Comparison of ENCODE assay signal across 28 cellular contexts in the genomic region with DNA sequence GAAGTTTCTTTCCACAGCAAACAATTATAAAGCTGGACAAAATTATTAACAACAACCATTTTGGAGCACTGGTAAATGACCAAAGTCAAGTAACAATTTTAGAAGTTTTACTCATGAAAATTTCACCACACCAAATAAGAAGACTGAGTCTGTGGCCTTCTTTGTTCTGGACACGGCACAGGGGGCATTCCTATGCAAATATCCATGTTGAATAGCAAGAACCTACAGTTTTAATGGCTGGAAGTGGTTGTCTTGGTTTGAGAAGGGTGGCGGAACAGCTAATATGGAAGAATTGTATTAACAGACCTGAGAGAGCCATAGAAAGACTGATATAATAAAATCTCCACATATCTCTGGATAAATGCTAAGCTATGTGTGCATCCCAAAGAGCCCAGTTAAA. TPM values are rescaled to one million over a fixed set of nuclear protein-coding genes. Genes with fewer than 3 reads are reported as not detected.
DNase-seq lines count a peak whose midpoint lies in the region; ATAC-seq, FAIRE-seq and TF ChIP-seq lines count a peak whose summit lies in the region.
"Had no signal": no experiment of that assay in that cellular context is flagged by ENCODE, and none has a peak within 500 bp of the region (broad histone marks: within the 10 kb centered on the region; RNA-seq: fewer than 3 reads in every experiment).

No MANE protein-coding gene starts in this region.

- no peak overlapping the region for H4K91ac ChIP-seq in H9 (ENCODE audit: insufficient read length, low read depth, low read length)
- no peak overlapping the region for H4K91ac ChIP-seq in neuronal stem cell (ENCODE audit: low read depth, low read length, poor library complexity)

- H3K4me1 ChIP-seq in H9 (ENCODE audit: insufficient read depth, low read length): no peaks in the 10 kb centered on the region; the same call in 1 of the 2 replicates
- peaks cover 0 to 3% of the 10 kb centered on the region in 2 experiments; a peak in 2 of 5 replicates for H3K4me1 ChIP-seq in K562 (replicated peaks in 1 of 2; ENCODE audit: control insufficient read depth in 2 of 2, insufficient read depth in 2 of 2, low read length in 2 of 2)
- peaks cover 3% of the 10 kb centered on the region for H3K4me1 ChIP-seq in neural progenitor cell
- H3K4me1 ChIP-seq in neuronal stem cell (ENCODE audit: control insufficient read depth in 2 of 2, insufficient read depth in 1 of 2, low read depth in 1 of 2, low read length in 2 of 2): no peaks in the 10 kb centered on the region
- no peaks in the 10 kb centered on the region for H3K4me1 ChIP-seq in thyroid gland
- H3K4me1 ChIP-seq: BE2C, BLaER1 had no signal

- H3K79me1 ChIP-seq in H9 (ENCODE audit: insufficient read depth, low read depth, low read length, poor library complexity, severe bottlenecking): no peaks in the 10 kb centered on the region
- H3K79me1 ChIP-seq in neuronal stem cell (ENCODE audit: low read depth, low read length): no peaks in the 10 kb centered on the region

- H3K14ac ChIP-seq in H9 (ENCODE audit: insufficient read depth, low read length) (no peak overlapping the region), neuronal stem cell (ENCODE audit: low read length) (no peak overlapping the region)

- H3K4me3 Mint-ChIP-seq in H9 (no peak overlapping the region), neural progenitor cell (no peak overlapping the region)
- H3K4me3 Mint-ChIP-seq: CD14-positive monocyte; CD4-positive, alpha-beta memory T cell; CD4-positive, CD25-positive, alpha-beta regulatory T cell; CD8-positive, alpha-beta memory T cell had no signal

- H3K4me3 ChIP-seq in K562 (no peak overlapping the region), neural progenitor cell (no peak overlapping the region), neuronal stem cell (ENCODE audit: low read length in 2 of 2) (no peak overlapping the region), thyroid gland (replicated peaks in 1 of 3) (no peak overlapping the region)
- H3K4me3 ChIP-seq: BLaER1, GM12878 had no signal

- CTCF ChIA-PET in K562 (lab: Yijun Ruan, JAX; ENCODE audit: low intra/inter-chr PET ratio): no interaction called here

- in situ Hi-C loops in K562 (cut with MboI): no loop called here

- H2BK12ac ChIP-seq in H9 (ENCODE audit: insufficient read length, low read depth, low read length) (no peak overlapping the region), neuronal stem cell (ENCODE audit: low read length) (no peak overlapping the region)

- H3K4me1 Mint-ChIP-seq in H9 (peaks cover 13 to 14% of the 10 kb centered on the region in 2 experiments), neural progenitor cell (peaks cover 8% of the 10 kb centered on the region)
- H3K4me1 Mint-ChIP-seq: CD4-positive, alpha-beta memory T cell had no signal

- H3K23me2 ChIP-seq in H9 (ENCODE audit: insufficient read length, low read depth, low read length, poor library complexity, severe bottlenecking): no peaks in the 10 kb centered on the region

- H3K79me2 ChIP-seq in H9 (ENCODE audit: insufficient read depth, low read length) (no peaks in the 10 kb centered on the region), K562 (ENCODE audit: control insufficient read depth, insufficient read depth, low read length) (no peaks in the 10 kb centered on the region), neural progenitor cell (ENCODE audit: low read depth) (no peaks in the 10 kb centered on the region)

- H3F3A ChIP-seq in neural progenitor cell (ENCODE audit: low read depth): no peaks in the 10 kb centered on the region

- H3K23ac ChIP-seq in H9 (ENCODE audit: insufficient read length, low read depth, low read length) (no peak overlapping the region), neuronal stem cell (ENCODE audit: low read depth, low read length, poor library complexity) (no peak overlapping the region)

- H3K27me3 Mint-ChIP-seq in H9 (ENCODE audit: low read depth): no peaks in the 10 kb centered on the region
- peaks cover 6% of the 10 kb centered on the region for H3K27me3 Mint-ChIP-seq in neural progenitor cell (ENCODE audit: insufficient read depth, low read depth)

- TF ChIP-seq POLR2A in K562 (conservative IDR thresholded peaks at IDR 0.05) (no peak), thyroid gland (IDR thresholded peaks at IDR 0.05) (no peak)

- POLR2A ChIA-PET in K562 (lab: Yijun Ruan, JAX): interaction anchor here (0.7 kb wide), 1 partner anchor 30 kb away, joined by 3 read pairs; no protein-coding TSS in a partner anchor

- H3K27me3 ChIP-seq in H9 (ENCODE audit: insufficient read depth, low read length): no peaks in the 10 kb centered on the region
- H3K27me3 ChIP-seq in K562 (ENCODE audit: control insufficient read depth in 2 of 2, insufficient read depth in 2 of 2, low read length in 2 of 2): no peaks in the 10 kb centered on the region
- no peaks in the 10 kb centered on the region for H3K27me3 ChIP-seq in neural progenitor cell
- no peaks in the 10 kb centered on the region for H3K27me3 ChIP-seq in neuronal stem cell (ENCODE audit: control insufficient read depth in 3 of 3, insufficient read depth in 3 of 3, low read depth in 1 of 3, low read length in 3 of 3)
- H3K27me3 ChIP-seq in thyroid gland: no peaks in the 10 kb centered on the region
- H3K27me3 ChIP-seq: BE2C, BLaER1 had no signal

- no peak overlapping the region for H4K5ac ChIP-seq in H9 (ENCODE audit: insufficient read length, low read depth, low read length)

- no peak overlapping the region for H2BK15ac ChIP-seq in H9 (ENCODE audit: low read depth, low read length)
- H2BK15ac ChIP-seq in neuronal stem cell (ENCODE audit: low read length): no peak overlapping the region

- no peaks in the 10 kb centered on the region for H3K9me3 ChIP-seq in H9 (ENCODE audit: control insufficient read depth, low read depth, low read length)
- no peaks in the 10 kb centered on the region for H3K9me3 ChIP-seq in K562 (replicated peaks; ENCODE audit: control insufficient read depth, insufficient read depth, low read depth, low read length)
- H3K9me3 ChIP-seq in neural progenitor cell (ENCODE audit: low read depth): no peaks in the 10 kb centered on the region
- H3K9me3 ChIP-seq in neuronal stem cell (replicated peaks in 1 of 2; ENCODE audit: control insufficient read depth in 2 of 2, insufficient read depth in 1 of 2, low read depth in 1 of 2, low read length in 2 of 2): no peaks in the 10 kb centered on the region
- H3K9me3 ChIP-seq in thyroid gland: no peaks in the 10 kb centered on the region
- H3K9me3 ChIP-seq: BE2C, BLaER1 had no signal

- no peak for TF ChIP-seq EP300 in K562 (IDR thresholded peaks at IDR 0.05; ENCODE audit: low read length)

- no peak for ATAC-seq in K562

- H3K56ac ChIP-seq in H9 (ENCODE audit: insufficient read length, low read depth, low read length): no peak overlapping the region

- H3K18ac ChIP-seq in H9 (ENCODE audit: insufficient read length, low read depth, low read length) (no peak overlapping the region), neuronal stem cell (ENCODE audit: low read length) (no peak overlapping the region)

- H2BK5ac ChIP-seq in H9 (ENCODE audit: insufficient read length, low read length) (no peak overlapping the region), neuronal stem cell (ENCODE audit: low read length) (no peak overlapping the region)

- no peaks in the 10 kb centered on the region for H3K9me1 ChIP-seq in K562 (ENCODE audit: control insufficient read depth, insufficient read depth, low read length)

- no peak overlapping the region for H3K27ac ChIP-seq in H9 (ENCODE audit: insufficient read length, low read depth, low read length)
- H3K27ac ChIP-seq in K562 (ENCODE audit: extremely low read depth, low read depth, low read length): no peak overlapping the region
- H3K27ac ChIP-seq in neural progenitor cell: no peak overlapping the region
- no peak overlapping the region for H3K27ac ChIP-seq in neuronal stem cell (replicated peaks; ENCODE audit: low read length)
- no peak overlapping the region for H3K27ac ChIP-seq in thyroid gland
- H3K27ac ChIP-seq: BLaER1 had no signal

- H3K9me3 Mint-ChIP-seq in H9 (peaks cover 0 to 2% of the 10 kb centered on the region in 2 experiments; a peak in 1 of 5 replicates), neural progenitor cell (no peaks in the 10 kb centered on the region)
- H3K9me3 Mint-ChIP-seq: CD4-positive, alpha-beta memory T cell; CD8-positive, alpha-beta memory T cell had no signal

- H3K9ac ChIP-seq in H9 (ENCODE audit: extremely low read depth, insufficient read length, low read length) (no peak overlapping the region), K562 (ENCODE audit: insufficient read depth in 1 of 2, low read depth in 2 of 2, low read length in 2 of 2) (no peak overlapping the region), neural progenitor cell (no peak overlapping the region), neuronal stem cell (ENCODE audit: low read depth, low read length, poor library complexity) (no peak overlapping the region)
- H3K9ac ChIP-seq: BLaER1 had no signal

- H3K27ac Mint-ChIP-seq in H9: peak overlapping the region in 1 of 3 experiments; percentile 0; a peak in 1 of 7 replicates
- no peak overlapping the region for H3K27ac Mint-ChIP-seq in neural progenitor cell
- H3K27ac Mint-ChIP-seq: CD14-positive monocyte; CD4-positive, alpha-beta memory T cell; CD4-positive, CD25-positive, alpha-beta regulatory T cell; CD8-positive, alpha-beta memory T cell had no signal

- H3K36me3 ChIP-seq in K562 (ENCODE audit: control insufficient read depth, insufficient read depth, low read length) (no peaks in the 10 kb centered on the region), neural progenitor cell (peaks cover 5% of the 10 kb centered on the region), neuronal stem cell (replicated peaks in 1 of 2; ENCODE audit: control insufficient read depth in 2 of 2, insufficient read depth in 2 of 2, low read length in 2 of 2) (no peaks in the 10 kb centered on the region), thyroid gland (no peaks in the 10 kb centered on the region)
- H3K36me3 ChIP-seq: BE2C, BLaER1 had no signal

- no TSS peak for BruUV-seq in K562 (replicated peaks; lab: Mats Ljungman, UMichigan)

- no peak overlapping the region for H2BK20ac ChIP-seq in H9 (ENCODE audit: low read depth, low read length, poor library complexity, severe bottlenecking)

- H2AK5ac ChIP-seq in H9 (ENCODE audit: insufficient read length, low read length): no peak overlapping the region
- H2AK5ac ChIP-seq in neuronal stem cell (ENCODE audit: low read depth, low read length): no peak overlapping the region

- H2AFZ ChIP-seq in H9 (ENCODE audit: low read length) (peak overlapping the region; percentile 32), K562 (ENCODE audit: low read depth, low read length) (peak overlapping the region; percentile 11; the same call in 1 of the 2 replicates), neural progenitor cell (replicated peaks) (peak overlapping the region; percentile 26), neuronal stem cell (ENCODE audit: low read length) (peak overlapping the region; percentile 72)

- no peak for TF ChIP-seq RAD21 in K562 (CRISPR knock-in tag; conservative IDR thresholded peaks at IDR 0.05 in 1 of 2, IDR thresholded peaks at IDR 0.05 in 1 of 2)

- FAIRE-seq in K562 (lab: Jason Lieb, UNC): no peak
- FAIRE-seq: GM12878, GM12892, GM18507 had no signal

- H2BK120ac ChIP-seq in H9 (ENCODE audit: low read depth, low read length, poor library complexity, severe bottlenecking) (peak overlapping the region; percentile 36), neuronal stem cell (ENCODE audit: low read depth, low read length) (no peak overlapping the region)

- TF ChIP-seq CTCF in H9 (conservative IDR thresholded peaks at IDR 0.05): no peak
- TF ChIP-seq CTCF in K562 (IDR thresholded peaks at IDR 0.05 in 2 of 3, conservative IDR thresholded peaks at IDR 0.05 in 1 of 3; ENCODE audit: insufficient read depth in 2 of 3, low read depth in 1 of 3, low read length in 3 of 3): no peak
- TF ChIP-seq CTCF in neural progenitor cell (IDR thresholded peaks at IDR 0.05): no peak
- TF ChIP-seq CTCF in thyroid gland (IDR thresholded peaks at IDR 0.05): no peak

- H3K36me3 Mint-ChIP-seq in H9 (ENCODE audit: insufficient read depth in 1 of 3, low read depth in 3 of 3) (no peaks in the 10 kb centered on the region), neural progenitor cell (no peaks in the 10 kb centered on the region)
- H3K36me3 Mint-ChIP-seq: CD14-positive monocyte; CD4-positive, alpha-beta memory T cell; CD4-positive, CD25-positive, alpha-beta regulatory T cell had no signal

- H4K20me1 ChIP-seq in H9 (ENCODE audit: control insufficient read depth, insufficient read depth, insufficient read length) (no peaks in the 10 kb centered on the region), K562 (replicated peaks; ENCODE audit: control insufficient read depth, insufficient read depth, low read length) (no peaks in the 10 kb centered on the region), neural progenitor cell (ENCODE audit: low read depth) (no peaks in the 10 kb centered on the region)
- H4K20me1 ChIP-seq: BLaER1 had no signal

- no peak overlapping the region for H3K4ac ChIP-seq in H9 (ENCODE audit: low read depth, low read length)
- H3K4ac ChIP-seq in neuronal stem cell (ENCODE audit: low read length): no peak overlapping the region

- DNase-seq in H9 (no peak), K562 (ENCODE audit: extremely low read depth in 1 of 4, low spot score in 3 of 4) (no peak), neural progenitor cell (ENCODE audit: low spot score) (no peak), neuronal stem cell (ENCODE audit: low spot score) (no peak), NCI-H128 (lab: John Stamatoyannopoulos, UW; ENCODE audit: unreplicated experiment) (no peak), glomerular visceral epithelial cell (ENCODE audit: extremely low spot score) (no peak), thyroid gland (no peak)
- DNase-seq in central memory CD4-positive, alpha-beta T cell: no peak
- DNase-seq: 8988T; ACHN; BE2C; C1 segment of cervical spinal cord; CD4-positive, alpha-beta memory T cell; CD4-positive, CD25-positive, alpha-beta regulatory T cell; CD8-positive, alpha-beta memory T cell; COR-L47; DMS 273 treated with DMSO at 0.1 percent for 48 hours; DMS153; DMS53; DMS79; DND-41; EL; GDM1 had no signal

- H4K8ac ChIP-seq in H9 (replicated peaks; ENCODE audit: insufficient read length, low read depth, low read length) (no peak overlapping the region), neuronal stem cell (ENCODE audit: low read depth, low read length) (no peak overlapping the region)

- H3K4me2 ChIP-seq in H9 (ENCODE audit: insufficient read depth, insufficient read length, low read length) (no peak overlapping the region), K562 (ENCODE audit: insufficient read depth, low read length) (no peak overlapping the region), neural progenitor cell (no peak overlapping the region), neuronal stem cell (ENCODE audit: insufficient read depth, low read length, poor library complexity, severe bottlenecking) (no peak overlapping the region)
- H3K4me2 ChIP-seq: BLaER1 had no signal

- WGBS in H9 (ENCODE audit: extremely low coverage, insufficient read length, low lambda C conversion rate): no CpG with 5 or more reads among the region's 2 CpGs
- WGBS in K562 (ENCODE audit: insufficient coverage, low coverage, missing lambda C conversion rate): 66% methylated on average over 2 of the region's 2 CpGs
- WGBS in neuronal stem cell (ENCODE audit: extremely low coverage in 2 of 2, insufficient read length in 2 of 2, insufficient replicate concordance in 1 of 2), 2 donors: no CpG with 5 or more reads among the region's 2 CpGs
- WGBS in thyroid gland, 2 donors: 90 to 95% methylated on average over 2 of the region's 2 CpGs

- intact Hi-C loops in K562 (cut with micrococcal nuclease) (no loop called here), thyroid gland (cut with DNase I) (no loop called here)

- H3T11ph ChIP-seq in H9 (ENCODE audit: low read length): no peak overlapping the region

RNA-seq across cellular contexts. Expression of gene GADD45A, which starts 29.4 kb away (rescaled TPM):
- total RNA-seq in H9 (2021) (22.8 and 25.0 TPM in 2 replicates), K562 (2014; rRNA removed) (124 and 128 TPM in 2 replicates), K562 (2014; rRNA removed; fragmentation: Illumina TruSeq; extraction: Trizol) (47.2 and 53.9 TPM in 2 replicates), K562 (2015; rRNA removed; fragmentation: Illumina TruSeq; extraction: Trizol) (35.6 and 36.3 TPM in 2 replicates), K562 (2021) (131 and 156 TPM in 2 replicates), neural progenitor cell (ENCODE audit: low replicate concordance) (28.6 and 32.8 TPM in 2 replicates), thyroid gland (10 to 100 TPM; 27.2 to 95.5 (median 62.9) TPM)
- 90.8 and 102 TPM in 2 replicates for total RNA-seq in K562 (2011; cell fraction: chromatin; rRNA removed; ENCODE audit: low replicate concordance)
- total RNA-seq in K562 (2011; cell fraction: nucleolus; rRNA removed): 107 and 116 TPM in 2 replicates
- total RNA-seq in K562 (2011; cell fraction: nucleoplasm; rRNA removed): 70.0 and 72.2 TPM in 2 replicates
- polyA plus RNA-seq in K562 (2011; rRNA removed) (62.1 and 67.7 TPM in 2 replicates), K562 (2014; fragmentation: Illumina TruSeq; extraction: Trizol) (70.7 and 71.9 TPM in 2 replicates), K562 (2014; fragmentation: Nextera tagmentation; extraction: Ambion mirVana) (10 to 100 TPM; 21.3 to 22.4 TPM), K562 (2014; rRNA removed) (118 and 142 TPM in 2 replicates)
- polyA plus RNA-seq in K562 (2011; cell fraction: cytosol; rRNA removed): 70.5 and 81.1 TPM in 2 replicates
- polyA plus RNA-seq in K562 (2011; cell fraction: nucleus; rRNA removed): 121 and 179 TPM in 2 replicates
- 105 and 115 TPM in 2 replicates for polyA plus RNA-seq in K562 (2012)
- 20.1 and 28.5 TPM in 2 replicates for polyA minus RNA-seq in K562 (2011; rRNA and poly(A)+ RNA removed)
- 39.4 and 64.1 TPM in 2 replicates for polyA minus RNA-seq in K562 (2011; cell fraction: cytosol; rRNA and poly(A)+ RNA removed)
- 113 and 146 TPM in 2 replicates for polyA minus RNA-seq in K562 (2011; cell fraction: nucleus; rRNA and poly(A)+ RNA removed)
- polyA plus RNA-seq in neuronal stem cell (2013, experiment 1 of 2): 58.6 TPM
- 59.0 TPM for polyA plus RNA-seq in neuronal stem cell (2013, experiment 2 of 2)

Comparison
In these comparisons a context has a peak if more than half of its experiments do, and no peak if none do; other contexts are left out.
1. H2AFZ ChIP-seq: peak in every context shown above with its lines; median percentile 72 in neuronal stem cell; 32 in H9; 26 in neural progenitor cell; 11 in K562.